ENCODE assay signal across 1 cellular context in the genomic region with DNA sequence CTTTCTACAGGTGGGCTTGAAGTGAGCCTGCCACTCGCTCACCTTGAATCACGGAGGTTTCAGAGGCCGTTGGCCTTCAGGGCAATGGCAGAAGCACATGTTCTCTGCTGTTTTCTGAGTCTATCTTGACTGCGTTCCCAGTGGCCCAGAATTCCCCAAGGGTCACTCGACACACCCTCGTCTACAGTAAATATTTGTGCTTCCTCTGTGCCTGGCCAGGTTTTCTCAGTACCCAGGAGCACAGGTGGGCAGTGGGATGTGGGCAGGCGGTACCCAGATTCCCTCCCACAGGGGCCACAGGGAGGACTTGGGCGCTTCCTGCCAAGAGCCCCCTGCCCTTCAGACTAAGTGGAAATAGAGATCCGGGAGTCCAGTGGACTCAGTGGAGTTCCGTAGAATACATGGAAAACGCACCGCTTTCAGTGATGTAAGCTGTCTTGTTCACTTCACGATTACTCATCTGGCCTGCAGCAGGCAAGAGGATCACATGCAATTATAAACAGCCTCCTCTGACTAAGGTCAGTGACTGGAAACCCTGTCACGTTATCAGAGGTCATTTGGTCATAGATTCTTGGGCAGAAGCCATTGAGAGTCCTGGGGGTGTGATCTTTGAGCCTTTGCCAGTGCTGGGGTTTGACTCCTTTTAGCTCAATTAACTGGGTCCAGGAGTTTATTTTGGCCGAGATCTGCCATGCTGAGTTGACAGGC.
TF ChIP-seq lines count a peak whose summit lies in the region.

No MANE protein-coding gene starts in this region.

TF ChIP-seq in H1, 55 proteins besides CTCF, POLR2A, EP300 and RAD21 (continued from another document):
- TF ChIP-seq PHF8 (conservative IDR thresholded peaks at IDR 0.05; ENCODE audit: low read depth, low read length), result no peak
- TF ChIP-seq YY1 (IDR thresholded peaks at IDR 0.05; ENCODE audit: low read depth, low read length), result no peak
- TF ChIP-seq TAF1 (IDR thresholded peaks at IDR 0.05; ENCODE audit: low read depth, low read length), result no peak
- no peak for TF ChIP-seq BCL11A (IDR thresholded peaks at IDR 0.05; ENCODE audit: low read depth in 2 of 2, low read length in 2 of 2)
